Comparison of ENCODE assay signal across 28 cellular contexts in genomic region chr3:3827111-3827510, GRCh38.
"Had no signal": no experiment of that assay in that cellular context is flagged by ENCODE, and none has a peak within 500 bp of the region (broad histone marks: within the 10 kb centered on the region; RNA-seq: fewer than 3 reads in every experiment).

No MANE protein-coding gene starts in this region.

- H3K36me3 ChIP-seq: ovary, right lobe of liver, sigmoid colon, stomach, thoracic aorta, thyroid gland, upper lobe of right lung, uterus had no signal

- H3K4me3 Mint-ChIP-seq: natural killer cell; nephron; neural progenitor cell; stimulated activated effector memory CD8-positive, alpha-beta T cell treated with anti-CD3 and anti-CD28 coated beads, Interleukin-12 subunit alpha, Interleukin-12 subunit beta, amount 100 ng/mL, for 72 hours; stimulated activated naive B cell treated with anti-CD40 and anti-IgM and Interleukin-4, amounts not matched to agents 10 μg/mL and 1 μg/mL and 100 μg/mL, for 72 hours; stimulated activated naive CD8-positive, alpha-beta T cell treated with anti-CD3 and anti-CD28 coated beads, Interleukin-15, Interleukin-2, amounts not matched to agents 100 ng/mL and 50 ng/mL, for 24 hours; type B pancreatic cell had no signal

- H3K4me1 ChIP-seq: neural progenitor cell, parathyroid adenoma, psoas muscle, right lobe of liver, sigmoid colon, stomach, thyroid gland, tibial nerve, upper lobe of right lung, uterus had no signal

- H3K4me1 Mint-ChIP-seq: natural killer cell; nephron; neural progenitor cell; stimulated activated effector memory CD8-positive, alpha-beta T cell treated with anti-CD3 and anti-CD28 coated beads, Interleukin-12 subunit alpha, Interleukin-12 subunit beta, amount 100 ng/mL, for 72 hours; stimulated activated naive B cell treated with anti-CD40 and anti-IgM and Interleukin-4, amounts not matched to agents 10 μg/mL and 1 μg/mL and 100 μg/mL, for 72 hours had no signal

- DNase-seq: natural killer cell; occipital lobe; ovary; posterior cingulate gyrus; psoas muscle; right cardiac atrium; right lobe of liver; sigmoid colon; small intestine; stimulated activated CD4-positive, alpha-beta T cell treated with anti-CD3 and anti-CD28 coated beads, Interleukin-15, amount 100 ng/mL, for 24 hours; stimulated activated CD4-positive, alpha-beta T cell treated with anti-CD3 and anti-CD28 coated beads, Interleukin-2, amount 100 ng/mL, for 24 hours; stimulated activated CD4-positive, alpha-beta T cell treated with anti-CD3 and anti-CD28 coated beads, Interleukin-2, amount 100 ng/mL, for 48 hours; stimulated activated CD4-positive, alpha-beta T cell treated with anti-CD3 and anti-CD28 coated beads, Interleukin-4, amount 100 ng/mL, for 24 hours; stimulated activated naive B cell treated with anti-CD40 and anti-IgM and Interleukin-4, amounts not matched to agents 10 μg/mL and 1 μg/mL and 100 μg/mL, for 72 hours; stimulated activated naive CD4-positive, alpha-beta T cell treated with Interleukin-2 at 50 U/mL for 16 hours; stomach; thyroid gland; upper lobe of right lung; uterus had no signal

- ATAC-seq: natural killer cell; psoas muscle; right cardiac atrium; right lobe of liver; stimulated activated effector memory CD8-positive, alpha-beta T cell treated with anti-CD3 and anti-CD28 coated beads, Interleukin-12 subunit alpha, Interleukin-12 subunit beta, amount 100 ng/mL, for 72 hours; stimulated activated naive B cell treated with anti-CD40 and anti-IgM and Interleukin-4, amounts not matched to agents 10 μg/mL and 1 μg/mL and 100 μg/mL, for 72 hours; upper lobe of right lung had no signal

- H3K4me2 ChIP-seq: neural progenitor cell had no signal

- H3K9me3 Mint-ChIP-seq: natural killer cell; stimulated activated effector memory CD8-positive, alpha-beta T cell treated with anti-CD3 and anti-CD28 coated beads, Interleukin-12 subunit alpha, Interleukin-12 subunit beta, amount 100 ng/mL, for 72 hours; stimulated activated naive CD8-positive, alpha-beta T cell treated with anti-CD3 and anti-CD28 coated beads, Interleukin-15, Interleukin-2, amounts not matched to agents 100 ng/mL and 50 ng/mL, for 24 hours; type B pancreatic cell had no signal

- H3K9ac ChIP-seq: neural progenitor cell, parathyroid adenoma had no signal

- H3K9me3 ChIP-seq: ovary, psoas muscle, right lobe of liver, thoracic aorta, thyroid gland, upper lobe of right lung, uterus had no signal

- H2AFZ ChIP-seq: neural progenitor cell, parathyroid adenoma had no signal

- H3K36me3 Mint-ChIP-seq: natural killer cell; stimulated activated effector memory CD8-positive, alpha-beta T cell treated with anti-CD3 and anti-CD28 coated beads, Interleukin-12 subunit alpha, Interleukin-12 subunit beta, amount 100 ng/mL, for 72 hours had no signal

- H3K27me3 ChIP-seq: neural progenitor cell, ovary, right lobe of liver, sigmoid colon, stomach, thyroid gland, tibial nerve, upper lobe of right lung, uterus had no signal

- H3K27me3 Mint-ChIP-seq: progenitor cell of endocrine pancreas; stimulated activated naive B cell treated with anti-CD40 and anti-IgM and Interleukin-4, amounts not matched to agents 10 μg/mL and 1 μg/mL and 100 μg/mL, for 72 hours; stimulated activated naive CD8-positive, alpha-beta T cell treated with anti-CD3 and anti-CD28 coated beads, Interleukin-15, Interleukin-2, amounts not matched to agents 100 ng/mL and 50 ng/mL, for 24 hours; type B pancreatic cell had no signal

- H3K4me3 ChIP-seq: neural progenitor cell, ovary, psoas muscle, right lobe of liver, sigmoid colon, stomach, thoracic aorta, thyroid gland, tibial nerve, upper lobe of right lung, uterus had no signal

- H3K27ac ChIP-seq: neural progenitor cell, ovary, parathyroid adenoma, psoas muscle, right lobe of liver, sigmoid colon, stomach, thoracic aorta, thyroid gland, tibial nerve, upper lobe of right lung, uterus had no signal

- H3K27ac Mint-ChIP-seq: natural killer cell; nephron; neural progenitor cell; progenitor cell of endocrine pancreas; stimulated activated effector memory CD8-positive, alpha-beta T cell treated with anti-CD3 and anti-CD28 coated beads, Interleukin-12 subunit alpha, Interleukin-12 subunit beta, amount 100 ng/mL, for 72 hours; stimulated activated naive B cell treated with anti-CD40 and anti-IgM and Interleukin-4, amounts not matched to agents 10 μg/mL and 1 μg/mL and 100 μg/mL, for 72 hours; stimulated activated naive CD8-positive, alpha-beta T cell treated with anti-CD3 and anti-CD28 coated beads, Interleukin-15, Interleukin-2, amounts not matched to agents 100 ng/mL and 50 ng/mL, for 24 hours; type B pancreatic cell had no signal
